9 cellular contexts compared by ENCODE assay signal in the genomic region with DNA sequence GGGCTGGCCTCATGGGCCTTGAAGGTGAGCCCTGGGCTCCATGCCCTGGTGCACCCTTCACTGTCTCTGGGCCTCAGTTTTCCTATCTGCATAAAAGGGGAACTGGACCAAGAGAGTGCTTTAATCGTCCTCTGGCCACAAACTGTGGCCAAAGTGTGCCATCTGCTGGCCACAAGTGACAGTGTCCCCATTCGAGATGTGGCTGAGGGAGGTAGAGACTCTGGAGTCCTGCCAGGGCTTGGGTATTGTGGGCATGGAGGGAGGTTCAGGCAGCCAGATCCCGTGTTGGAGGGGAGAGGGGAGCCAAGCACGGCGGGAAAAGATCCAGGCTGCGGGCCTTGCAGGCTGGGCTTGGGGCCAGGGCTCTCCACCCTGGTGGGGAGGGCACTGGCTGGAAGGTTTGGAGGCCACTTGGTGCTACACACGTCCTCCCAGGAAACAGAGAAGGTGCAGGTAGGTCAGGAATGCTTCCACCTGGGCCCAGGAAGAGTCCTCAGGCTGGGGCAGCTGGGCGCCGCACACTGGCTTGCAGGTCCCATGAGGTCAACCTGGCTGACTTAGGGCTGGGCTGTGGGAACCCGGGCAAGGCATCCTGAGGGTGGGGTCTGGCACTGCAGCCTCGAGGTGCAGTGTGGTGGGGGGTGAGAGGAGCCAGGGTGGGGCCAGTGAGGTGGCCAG. TPM values are rescaled to one million over a fixed set of nuclear protein-coding genes. Genes with fewer than 3 reads are reported as not detected.
A peak's percentile ranks its signal among the peaks of the same experiment; 100 is the strongest.
DNase-seq lines count a peak whose midpoint lies in the region; ATAC-seq, FAIRE-seq and TF ChIP-seq lines count a peak whose summit lies in the region.
"Had no signal": no experiment of that assay in that cellular context is flagged by ENCODE, and none has a peak within 500 bp of the region (broad histone marks: within the 10 kb centered on the region; RNA-seq: fewer than 3 reads in every experiment).

No MANE protein-coding gene starts in this region.

- peaks cover 74% of the 10 kb centered on the region for H3K27me3 Mint-ChIP-seq in activated T-cell treated with anti-CD3 and anti-CD28 coated beads, Interleukin-2, amount 50 U/mL, for 24 hours

- WGBS in GM12878 (ENCODE audit: insufficient coverage, insufficient replicate concordance, low lambda C conversion rate, missing lambda C conversion rate): 15% methylated on average over 11 of the region's 11 CpGs

- H3K9ac ChIP-seq in GM12878 (ENCODE audit: control insufficient read depth, insufficient read depth, low read length): no peak overlapping the region

- DNase-seq in AG04449 (ENCODE audit: low read depth, low spot score) (no peak), NCI-H446 treated with DMSO at 0.1 percent for 48 hours (lab: John Stamatoyannopoulos, UW) (peak; percentile 96), GM12878 (ENCODE audit: low read depth, low spot score) (no peak), left lung (peak; percentile 42 to 51), vagina (ENCODE audit: extremely low spot score in 2 of 2) (no peak)
- DNase-seq in activated CD8-positive, alpha-beta memory T cell treated with anti-CD3 and anti-CD28 coated beads, Interleukin-2, amount 50 U/mL, for 48 hours: no peak
- DNase-seq in activated T-cell treated with anti-CD3 and anti-CD28 coated beads, Interleukin-2, amount 50 U/mL, for 24 hours: no peak

- POLR2A ChIA-PET in AG04449 (lab: Yijun Ruan, JAX): no interaction called here
- POLR2A ChIA-PET in GM12878 (lab: Charles Lee): no interaction called here

- no peak overlapping the region for H3K4me2 ChIP-seq in GM12878 (ENCODE audit: control insufficient read depth, insufficient read depth)

- CTCF ChIA-PET in AG04449 (lab: Yijun Ruan, JAX): interaction anchor here (0.6 to 3.1 kb wide), 7 partner anchors 9 to 425 kb away, joined by 3 to 12 read pairs (median 3); no protein-coding TSS in a partner anchor
- CTCF ChIA-PET in GM12878 (lab: Yijun Ruan, JAX): interaction anchor here (0.7 kb wide), 1 partner anchor 326 kb away, joined by 4 read pairs; no protein-coding TSS in a partner anchor

- H3K4me3 Mint-ChIP-seq in activated T-cell treated with anti-CD3 and anti-CD28 coated beads, Interleukin-2, amount 50 U/mL, for 24 hours: no peak overlapping the region

- H3K9me3 ChIP-seq in GM12878 (replicated peaks; ENCODE audit: control insufficient read depth, insufficient read depth, low read length): no peaks in the 10 kb centered on the region; the same call in 1 of the 3 replicates
- peaks cover 0 to 10% of the 10 kb centered on the region in 2 donors for H3K9me3 ChIP-seq in left lung
- H3K9me3 ChIP-seq in vagina: peaks cover 6% of the 10 kb centered on the region

- no peaks in the 10 kb centered on the region for H3K79me2 ChIP-seq in GM12878 (ENCODE audit: control insufficient read depth, insufficient read depth, low read length)

- H2AFZ ChIP-seq in GM12878 (ENCODE audit: control insufficient read depth, low read depth, low read length): no peak overlapping the region

- H3K36me3 ChIP-seq in GM12878 (ENCODE audit: control insufficient read depth in 2 of 2, insufficient read depth in 2 of 2, low read length in 1 of 2) (no peaks in the 10 kb centered on the region), left lung (no peaks in the 10 kb centered on the region), vagina (no peaks in the 10 kb centered on the region)

- no peak for TF ChIP-seq EP300 in GM12878 (IDR thresholded peaks at IDR 0.05; ENCODE audit: borderline replicate concordance in 1 of 2, control insufficient read depth in 1 of 2, low read depth in 2 of 2, low read length in 2 of 2)

- BruUV-seq in GM12878 (replicated peaks; lab: Mats Ljungman, UMichigan): no TSS peak

- peaks cover 4% of the 10 kb centered on the region for H3K4me1 Mint-ChIP-seq in activated T-cell treated with anti-CD3 and anti-CD28 coated beads, Interleukin-2, amount 50 U/mL, for 24 hours (ENCODE audit: low read depth)

- in situ Hi-C loops in GM12878 (cut with MboI): no loop called here

- H3K27me3 ChIP-seq in GM12878 (replicated peaks in 1 of 2; ENCODE audit: control insufficient read depth in 2 of 2, insufficient read depth in 2 of 2, low read length in 1 of 2): peaks cover 3 to 9% of the 10 kb centered on the region in 2 experiments; a peak in 3 of 4 replicates
- peaks cover 19 to 52% of the 10 kb centered on the region in 2 donors for H3K27me3 ChIP-seq in left lung
- H3K27me3 ChIP-seq in vagina: no peaks in the 10 kb centered on the region

- intact Hi-C loops in GM12878 (cut with micrococcal nuclease; ENCODE audit: unreplicated experiment): loop anchor here (2.0 kb wide), 1 partner anchor 52 kb away; no protein-coding TSS in a partner anchor
- intact Hi-C loops in left lung (cut with DNase I): loop anchor here in 1 of 2 donors (10.0 kb wide), 2 partner anchors 434 to 504 kb away; no protein-coding TSS in a partner anchor
- intact Hi-C loops in vagina (cut with DNase I): loop anchor here (10.0 kb wide), 1 partner anchor 434 kb away; no protein-coding TSS in a partner anchor

- H3K36me3 Mint-ChIP-seq in activated T-cell treated with anti-CD3 and anti-CD28 coated beads, Interleukin-2, amount 50 U/mL, for 24 hours (ENCODE audit: low read depth): peaks cover 2% of the 10 kb centered on the region

- TF ChIP-seq CTCF in AG04449 (IDR thresholded peaks at IDR 0.05; ENCODE audit: insufficient read depth, low read length, missing control alignments) (peak; percentile 37), GM12875 (IDR thresholded peaks at IDR 0.05; ENCODE audit: borderline replicate concordance, insufficient read depth, low read depth, low read length) (peak; percentile 59; the same call in 1 of the 2 replicates), GM12878 (IDR thresholded peaks at IDR 0.05 in 2 of 3, conservative IDR thresholded peaks at IDR 0.05 in 1 of 3; ENCODE audit: control insufficient read depth in 2 of 3, extremely low read depth in 1 of 3, insufficient read depth in 1 of 3, low read depth in 3 of 3, low read length in 3 of 3) (peak; percentile 43 to 55 (median 51); a peak in 5 of 6 replicates), left lung (IDR thresholded peaks at IDR 0.05) (peak; percentile 61 to 62), vagina (IDR thresholded peaks at IDR 0.05) (peak; percentile 14 to 42 (median 27))

- peaks cover 22% of the 10 kb centered on the region for H3K9me3 Mint-ChIP-seq in activated T-cell treated with anti-CD3 and anti-CD28 coated beads, Interleukin-2, amount 50 U/mL, for 24 hours

- peak; percentile 69 for ATAC-seq in GM12878
- ATAC-seq in left lung: peak; percentile 89

- RAD21 ChIA-PET in GM12878 (lab: Charles Lee; ENCODE audit: unreplicated experiment): no interaction called here

- H3K27ac ChIP-seq in GM12878 (ENCODE audit: control insufficient read depth, insufficient read depth): no peak overlapping the region
- H3K27ac ChIP-seq in left lung: no peak overlapping the region
- no peak overlapping the region for H3K27ac ChIP-seq in vagina

- SMC1A ChIA-PET in GM12878 (lab: Charles Lee; ENCODE audit: uncharacterized antibody, unreplicated experiment): interaction anchor here (1.0 kb wide), 1 partner anchor 53 kb away, joined by 3 read pairs; no protein-coding TSS in a partner anchor

- TF ChIP-seq POLR2A in GM12878 (IDR thresholded peaks at IDR 0.05; ENCODE audit: low read depth, low read length) (no peak), vagina (IDR thresholded peaks at IDR 0.05) (no peak)

- H3K27ac Mint-ChIP-seq in activated T-cell treated with anti-CD3 and anti-CD28 coated beads, Interleukin-2, amount 50 U/mL, for 24 hours: no peak overlapping the region

- H3K4me3 ChIP-seq in AG04449 (ENCODE audit: low read depth, low read length): no peak overlapping the region
- no peak overlapping the region for H3K4me3 ChIP-seq in GM12875 (ENCODE audit: low read depth, low read length)
- H3K4me3 ChIP-seq in GM12878: no peak overlapping the region
- H3K4me3 ChIP-seq in left lung: no peak overlapping the region
- H3K4me3 ChIP-seq in vagina: no peak overlapping the region

- peak; percentile 49 for TF ChIP-seq RAD21 in GM12878 (IDR thresholded peaks at IDR 0.05; ENCODE audit: insufficient read depth, low read depth, low read length)

- H4K20me1 ChIP-seq in GM12878 (ENCODE audit: control insufficient read depth, insufficient read depth): no peaks in the 10 kb centered on the region

- no peak for FAIRE-seq in GM12878 (lab: Jason Lieb, UNC)
- FAIRE-seq: colon had no signal

- no peaks in the 10 kb centered on the region for H3K4me1 ChIP-seq in GM12878 (ENCODE audit: control insufficient read depth, insufficient read depth, low read length)
- H3K4me1 ChIP-seq in left lung: peaks cover 0 to 5% of the 10 kb centered on the region in 2 donors
- peaks cover 12% of the 10 kb centered on the region for H3K4me1 ChIP-seq in vagina

RNA-seq across cellular contexts. Expression of a gene that starts 7.3 kb away (rescaled TPM):
- total RNA-seq in GM12878 (2013; cell fraction: nucleolus; rRNA removed): 0.13 and 0.15 TPM in 2 replicates
- total RNA-seq in GM12878 (2014; rRNA removed): not detected in 2 replicates
- total RNA-seq in GM12878 (2014; rRNA removed; fragmentation: Illumina TruSeq; extraction: Trizol): not detected in 2 replicates
- total RNA-seq in GM12878 (2021): 0.05 TPM in 1 of 2 replicates, not detected in the other
- polyA plus RNA-seq in GM12878 (2011; ENCODE audit: low read depth): not detected
- polyA plus RNA-seq in GM12878 (2011; rRNA removed): not detected in 2 replicates
- polyA plus RNA-seq in GM12878 (2011; cell fraction: cytosol; rRNA removed): under 0.01 TPM in 1 of 2 replicates, not detected in the other
- polyA plus RNA-seq in GM12878 (2011; cell fraction: nucleus; rRNA removed): 0.01 and 0.06 TPM in 2 replicates
- polyA plus RNA-seq in GM12878 (2012): 0.03 TPM in 1 of 2 replicates, not detected in the other
- polyA plus RNA-seq in GM12878 (2014; fragmentation: Illumina TruSeq; extraction: Trizol): not detected in 2 replicates
- polyA plus RNA-seq in GM12878 (2014; fragmentation: Nextera tagmentation; extraction: Ambion mirVana): not detected
- polyA plus RNA-seq in GM12878 (2014; rRNA removed): not detected in 2 replicates
- not detected for polyA plus RNA-seq in GM12878 (2016; fragmentation: Nextera tagmentation; extraction: Ambion mirVana)
- not detected in 2 replicates for polyA minus RNA-seq in GM12878 (2011; rRNA and poly(A)+ RNA removed)
- 0.27 and 0.31 TPM in 2 replicates for polyA minus RNA-seq in GM12878 (2011; cell fraction: cytosol; rRNA and poly(A)+ RNA removed)
- polyA minus RNA-seq in GM12878 (2011; cell fraction: nucleus; rRNA and poly(A)+ RNA removed): 0.12 and 0.19 TPM in 2 replicates
- total RNA-seq in left lung: 1 to 10 TPM; 4.5 to 5.4 TPM
- 2.7 TPM for total RNA-seq in vagina

RNA-seq across cellular contexts. Expression of a gene that starts 45.6 kb away (rescaled TPM):
- total RNA-seq in GM12878 (2013; cell fraction: nucleolus; rRNA removed): not detected in 2 replicates
- not detected in 2 replicates for total RNA-seq in GM12878 (2014; rRNA removed)
- total RNA-seq in GM12878 (2014; rRNA removed; fragmentation: Illumina TruSeq; extraction: Trizol): not detected in 2 replicates
- total RNA-seq in GM12878 (2021): 0.29 TPM in 1 of 2 replicates, not detected in the other
- polyA plus RNA-seq in GM12878 (2011; ENCODE audit: low read depth): not detected
- not detected in 2 replicates for polyA plus RNA-seq in GM12878 (2011; rRNA removed)
- not detected in 2 replicates for polyA plus RNA-seq in GM12878 (2011; cell fraction: cytosol; rRNA removed)
- polyA plus RNA-seq in GM12878 (2011; cell fraction: nucleus; rRNA removed): not detected in 2 replicates
- polyA plus RNA-seq in GM12878 (2012): not detected in 2 replicates
- not detected in 2 replicates for polyA plus RNA-seq in GM12878 (2014; fragmentation: Illumina TruSeq; extraction: Trizol)
- not detected for polyA plus RNA-seq in GM12878 (2014; fragmentation: Nextera tagmentation; extraction: Ambion mirVana)
- not detected in 2 replicates for polyA plus RNA-seq in GM12878 (2014; rRNA removed)
- not detected for polyA plus RNA-seq in GM12878 (2016; fragmentation: Nextera tagmentation; extraction: Ambion mirVana)
- not detected in 2 replicates for polyA minus RNA-seq in GM12878 (2011; rRNA and poly(A)+ RNA removed)
- not detected in 2 replicates for polyA minus RNA-seq in GM12878 (2011; cell fraction: cytosol; rRNA and poly(A)+ RNA removed)
- polyA minus RNA-seq in GM12878 (2011; cell fraction: nucleus; rRNA and poly(A)+ RNA removed): not detected in 2 replicates
- 1 to 10 TPM; 1.4 TPM for total RNA-seq in left lung
- 3.7 TPM for total RNA-seq in vagina

Comparison
In these comparisons a context has a peak if more than half of its experiments do, and no peak if none do; other contexts are left out.
1. DNase-seq: peak in NCI-H446 treated with DMSO at 0.1 percent for 48 hours (single experiment) and left lung (2 of 2); none in AG04449 (single experiment), GM12878 (single experiment), vagina (0 of 2), activated CD8-positive, alpha-beta memory T cell treated with anti-CD3 and anti-CD28 coated beads, Interleukin-2, amount 50 U/mL, for 48 hours (single experiment) and activated T-cell treated with anti-CD3 and anti-CD28 coated beads, Interleukin-2, amount 50 U/mL, for 24 hours (single experiment).
2. Peak in every context shown above with its lines, with median percentiles within 50 percentile points of each other: CTCF ChIP-seq.